8 cellular contexts compared by ENCODE assay signal in genomic region chr10:132307823-132308587, GRCh38. TPM values are rescaled to one million over a fixed set of nuclear protein-coding genes. Genes with fewer than 3 reads are reported as not detected.
DNase-seq lines count a peak whose midpoint lies in the region; ATAC-seq and TF ChIP-seq lines count a peak whose summit lies in the region.

Gene STK32C, minus strand, starts transcription at chr10:132307950. Its CDS starts 117 bp downstream, at chr10:132307833.

- H3K4me3 ChIP-seq in iPS-20b (ENCODE audit: low read length) (peak within 1 kb of the TSS; percentile 72), skeletal muscle tissue (ENCODE audit: low read length in 3 of 3) (peak within 1 kb of the TSS; percentile 67 to 87 (median 80))

- peak within 1 kb of the TSS; percentile 80 for H3K27ac ChIP-seq in VCaP
- H3K27ac ChIP-seq in iPS-20b (ENCODE audit: low read length) = no peak within 1 kb of the TSS
- H3K27ac ChIP-seq in skeletal muscle tissue (ENCODE audit: low read depth, low read length) = peak within 1 kb of the TSS; percentile 42

- H3K27me3 ChIP-seq in iPS-20b (ENCODE audit: insufficient read depth, low read length) (peaks cover 59% of the 10 kb centered on the region), skeletal muscle tissue (ENCODE audit: control insufficient read depth in 3 of 3, insufficient read depth in 3 of 3, low read length in 3 of 3) (peaks cover 0 to 20% (median 4%) of the 10 kb centered on the region in 3 donors)

- in situ Hi-C loops in T47D (cut with HindIII; ENCODE audit: low pct_unique_long_range_greater_than_20kb, low sequenced_read_pairs) = no loop called here

- H3K36me3 ChIP-seq in iPS-20b (ENCODE audit: insufficient read depth, low read depth, low read length) (no peaks in the 10 kb centered on the region), skeletal muscle tissue (ENCODE audit: control insufficient read depth in 3 of 3, insufficient read depth in 3 of 3, low read length in 3 of 3) (no peaks in the 10 kb centered on the region)

- no peak for TF ChIP-seq CTCF in VCaP (conservative IDR thresholded peaks at IDR 0.05)

- peaks cover 7% of the 10 kb centered on the region; the same call in 1 of the 2 replicates for H3K9me3 ChIP-seq in iPS-20b (ENCODE audit: insufficient read depth, low read depth, low read length)
- H3K9me3 ChIP-seq in skeletal muscle tissue (ENCODE audit: control insufficient read depth in 3 of 3, low read length in 3 of 3) = no peaks in the 10 kb centered on the region

- H3K9ac ChIP-seq in iPS-20b (ENCODE audit: low read depth, low read length) (peak within 1 kb of the TSS; percentile 10; the same call in 1 of the 2 replicates), skeletal muscle tissue (ENCODE audit: low read depth in 1 of 3, low read length in 3 of 3) (peak within 1 kb of the TSS; percentile 57 to 78 (median 75))

- DNase-seq in NCI-H1436 treated with DMSO at 0.1 percent for 48 hours (lab: John Stamatoyannopoulos, UW) (peak; percentile 39), T47D (ENCODE audit: low read depth in 1 of 2, low spot score in 1 of 2) (peak; percentile 88 to 94), OCI-M2 (lab: John Stamatoyannopoulos, UW; ENCODE audit: unreplicated experiment) (no peak)

- no peaks in the 10 kb centered on the region; the same call in 1 of the 2 replicates for H3K4me1 ChIP-seq in iPS-20b (ENCODE audit: insufficient read depth, low read length)
- peaks cover 0 to 19% (median 16%) of the 10 kb centered on the region in 3 donors for H3K4me1 ChIP-seq in skeletal muscle tissue (ENCODE audit: control insufficient read depth in 3 of 3, insufficient read depth in 3 of 3, low read length in 3 of 3)

- ATAC-seq in GM18498 (IDR thresholded peaks at IDR 0.05; ENCODE audit: unreplicated experiment) (peak; percentile 83), HG02642 (IDR thresholded peaks at IDR 0.05; ENCODE audit: poor library complexity, unreplicated experiment) (peak; percentile 80)

RNA-seq across cellular contexts. Expression of gene STK32C, which starts in this region (rescaled TPM):
- 8.4 TPM for total RNA-seq in skeletal muscle tissue
